13 cellular contexts compared by ENCODE assay signal in genomic region chr2:35454966-35455638, GRCh38.
DNase-seq lines count a peak whose midpoint lies in the region; ATAC-seq, FAIRE-seq and TF ChIP-seq lines count a peak whose summit lies in the region.
"Had no signal": no experiment of that assay in that cellular context is flagged by ENCODE, and none has a peak within 500 bp of the region (broad histone marks: within the 10 kb centered on the region; RNA-seq: fewer than 3 reads in every experiment).

No MANE protein-coding gene starts in this region.

- H3K4ac ChIP-seq in neuronal stem cell (ENCODE audit: low read length) = no peak overlapping the region

- no peak overlapping the region for H3K4me2 ChIP-seq in neuronal stem cell (ENCODE audit: insufficient read depth, low read length, poor library complexity, severe bottlenecking)

- H3K9me3 ChIP-seq in neuronal stem cell (replicated peaks in 1 of 2; ENCODE audit: control insufficient read depth in 2 of 2, insufficient read depth in 1 of 2, low read depth in 1 of 2, low read length in 2 of 2) = no peaks in the 10 kb centered on the region
- H3K9me3 ChIP-seq in small intestine (ENCODE audit: control insufficient read depth, low read depth) = no peaks in the 10 kb centered on the region
- H3K9me3 ChIP-seq in left lung = no peaks in the 10 kb centered on the region
- H3K9me3 ChIP-seq: HAP-1, vagina had no signal

- DNase-seq in NCI-H69 (lab: John Stamatoyannopoulos, UW) (peak; percentile 2), brain microvascular endothelial cell (peak; percentile 22), neuronal stem cell (ENCODE audit: low spot score) (no peak), small intestine (no peak), left lung (no peak)
- DNase-seq: NCI-H1694 treated with DMSO at 0.1 percent for 48 hours, retina, SHP77 treated with DMSO at 0.1 percent for 48 hours had no signal

- H3K9ac ChIP-seq in neuronal stem cell (ENCODE audit: low read depth, low read length, poor library complexity) = no peak overlapping the region

- no peak overlapping the region for H2BK5ac ChIP-seq in neuronal stem cell (ENCODE audit: low read length)

- H2BK120ac ChIP-seq in neuronal stem cell (ENCODE audit: low read depth, low read length) = no peak overlapping the region

- no peak overlapping the region for H4K8ac ChIP-seq in neuronal stem cell (ENCODE audit: low read depth, low read length)

- H3K14ac ChIP-seq in neuronal stem cell (ENCODE audit: low read length) = no peak overlapping the region

- H3K27me3 ChIP-seq in brain microvascular endothelial cell (replicated peaks) (no peaks in the 10 kb centered on the region), neuronal stem cell (ENCODE audit: control insufficient read depth in 3 of 3, insufficient read depth in 3 of 3, low read depth in 1 of 3, low read length in 3 of 3) (no peaks in the 10 kb centered on the region), small intestine (ENCODE audit: control insufficient read depth in 2 of 2, insufficient read depth in 2 of 2, low read length in 2 of 2) (no peaks in the 10 kb centered on the region), left lung (no peaks in the 10 kb centered on the region)
- H3K27me3 ChIP-seq: vagina had no signal

- H4K91ac ChIP-seq in neuronal stem cell (ENCODE audit: low read depth, low read length, poor library complexity) = no peak overlapping the region

- peak overlapping the region; percentile 5 for H2AFZ ChIP-seq in neuronal stem cell (ENCODE audit: low read length)

- no CpG with 5 or more reads among the region's 3 CpGs for WGBS in neuronal stem cell (ENCODE audit: extremely low coverage in 2 of 2, insufficient read length in 2 of 2, insufficient replicate concordance in 1 of 2), 2 donors
- WGBS in small intestine, 3 donors = 66 to 91% (median 83%) methylated on average over 3 of the region's 3 CpGs

- no peak overlapping the region for H2AK5ac ChIP-seq in neuronal stem cell (ENCODE audit: low read depth, low read length)

- TF ChIP-seq CTCF in GM12875 (IDR thresholded peaks at IDR 0.05; ENCODE audit: borderline replicate concordance, insufficient read depth, low read depth, low read length) (0 out of 2 replicates have a peak, but pooled peaks have one; percentile 24), brain microvascular endothelial cell (IDR thresholded peaks at IDR 0.05; ENCODE audit: low read depth, low read length, missing control alignments) (peak; percentile 72), left lung (IDR thresholded peaks at IDR 0.05) (no peak)

- H3K4me3 ChIP-seq in GM12875 (ENCODE audit: low read depth, low read length) (no peak overlapping the region), brain microvascular endothelial cell (ENCODE audit: low read depth, low read length) (no peak overlapping the region), neuronal stem cell (ENCODE audit: low read length in 2 of 2) (no peak overlapping the region), small intestine (ENCODE audit: low read depth in 1 of 2, low read length in 2 of 2) (no peak overlapping the region), left lung (no peak overlapping the region)
- H3K4me3 ChIP-seq: HAP-1, vagina had no signal

- no peak overlapping the region for H3K27ac ChIP-seq in brain microvascular endothelial cell
- H3K27ac ChIP-seq in neuronal stem cell (replicated peaks; ENCODE audit: low read length) = no peak overlapping the region
- H3K27ac ChIP-seq in small intestine (ENCODE audit: low read depth in 1 of 2, low read length in 1 of 2) = no peak overlapping the region
- H3K27ac ChIP-seq in left lung = no peak overlapping the region
- H3K27ac ChIP-seq: vagina had no signal

- H3K4me1 ChIP-seq in neuronal stem cell (ENCODE audit: control insufficient read depth in 2 of 2, insufficient read depth in 1 of 2, low read depth in 1 of 2, low read length in 2 of 2) (no peaks in the 10 kb centered on the region), small intestine (ENCODE audit: control insufficient read depth in 2 of 2, insufficient read depth in 1 of 2, low read depth in 1 of 2, low read length in 1 of 2) (no peaks in the 10 kb centered on the region), left lung (no peaks in the 10 kb centered on the region)
- H3K4me1 ChIP-seq: HAP-1, vagina had no signal

- H3K23ac ChIP-seq in neuronal stem cell (ENCODE audit: low read depth, low read length, poor library complexity) = no peak overlapping the region

- ATAC-seq in GM21619 (IDR thresholded peaks at IDR 0.05; ENCODE audit: unreplicated experiment) (no peak), left lung (no peak), GM18517 (IDR thresholded peaks at IDR 0.05; ENCODE audit: unreplicated experiment) (no peak)

- H3K36me3 ChIP-seq in brain microvascular endothelial cell (replicated peaks) (no peaks in the 10 kb centered on the region), neuronal stem cell (replicated peaks in 1 of 2; ENCODE audit: control insufficient read depth in 2 of 2, insufficient read depth in 2 of 2, low read length in 2 of 2) (no peaks in the 10 kb centered on the region), small intestine (ENCODE audit: control insufficient read depth in 2 of 2, insufficient read depth in 2 of 2, low read length in 2 of 2) (no peaks in the 10 kb centered on the region), left lung (no peaks in the 10 kb centered on the region)
- H3K36me3 ChIP-seq: HAP-1, vagina had no signal

- intact Hi-C loops in left lung (cut with DNase I) = no loop called here

- in situ Hi-C loops in brain microvascular endothelial cell (cut with HindIII; ENCODE audit: low pct_ligation_motif_present, low sequenced_read_pairs) = no loop called here

- FAIRE-seq in small intestine (lab: Jason Lieb, UNC) = no peak

- no peak overlapping the region for H3K18ac ChIP-seq in neuronal stem cell (ENCODE audit: low read length)

- no peak overlapping the region for H2BK15ac ChIP-seq in neuronal stem cell (ENCODE audit: low read length)

- no peak overlapping the region for H2BK12ac ChIP-seq in neuronal stem cell (ENCODE audit: low read length)

- no peaks in the 10 kb centered on the region for H3K79me1 ChIP-seq in neuronal stem cell (ENCODE audit: low read depth, low read length)

Comparison
In these comparisons a context has a peak if more than half of its experiments do, and no peak if none do; other contexts are left out.
1. CTCF ChIP-seq: peak in GM12875 (single experiment) and brain microvascular endothelial cell (single experiment); none in left lung (0 of 2).
2. DNase-seq: peak in NCI-H69 (single experiment) and brain microvascular endothelial cell (single experiment); none in neuronal stem cell (single experiment), small intestine (single experiment) and left lung (0 of 2).